ENCODE assay signal across 2 cellular contexts in genomic region chr11:1238767-1239595, GRCh38.
A peak's percentile ranks its signal among the peaks of the same experiment; 100 is the strongest.
TF ChIP-seq lines count a peak whose summit lies in the region.

No MANE protein-coding gene starts in this region.

TF ChIP-seq in GM12878, 131 proteins besides CTCF, POLR2A, EP300 and RAD21 (continued from another document):
- peak; percentile 68; the same call in 1 of the 2 replicates for TF ChIP-seq REST (IDR thresholded peaks at IDR 0.05; ENCODE audit: low read depth, low read length)
TF ChIP-seq in GM12878: peak in this region for 1.

TF ChIP-seq in liver, 16 proteins besides CTCF, POLR2A, EP300 and RAD21 (continued from another document):
- TF ChIP-seq ZBTB33 (IDR thresholded peaks at IDR 0.05) (no peak), NR2F2 (IDR thresholded peaks at IDR 0.05) (no peak), HNF4A (conservative IDR thresholded peaks at IDR 0.05) (peak in 1 of 2 donors; percentile 27)
TF ChIP-seq in liver: peak in this region for 3.
